Comparison of ENCODE assay signal across 9 cellular contexts in the genomic region with DNA sequence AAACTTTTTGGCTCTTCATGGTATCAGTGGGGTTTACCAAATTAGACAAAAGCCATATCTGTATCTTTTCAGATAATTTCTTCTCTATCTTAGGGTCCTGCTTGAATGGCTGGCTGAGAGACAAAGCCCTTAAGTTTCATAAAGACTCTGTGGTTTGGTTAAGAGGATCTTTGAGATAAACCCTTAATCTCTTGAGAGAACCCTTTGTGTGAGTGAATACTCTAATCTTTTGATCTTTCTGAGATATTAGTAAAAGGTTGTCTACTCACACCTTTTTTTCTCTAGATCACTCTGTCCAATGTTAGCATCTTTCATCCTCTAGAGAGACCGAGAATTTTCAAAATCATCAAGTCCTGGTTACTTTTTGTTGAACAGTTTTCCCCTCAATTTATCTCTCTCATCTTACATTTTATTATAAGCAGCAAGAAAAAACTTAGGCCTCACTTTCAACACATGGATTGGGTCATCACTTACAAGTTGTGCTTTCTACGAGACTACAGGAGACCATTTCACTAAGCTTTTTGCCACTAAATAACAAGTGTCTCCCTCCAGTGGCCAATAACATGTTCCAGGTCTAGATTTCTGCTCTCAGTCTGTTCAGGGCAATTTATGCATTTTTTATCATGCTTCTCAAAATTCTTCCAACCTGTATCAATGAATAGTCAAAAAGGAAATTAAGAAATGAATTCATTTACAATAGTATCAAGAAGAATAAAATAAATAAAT. TPM values are rescaled to one million over a fixed set of nuclear protein-coding genes. Genes with fewer than 3 reads are reported as not detected.
A peak's percentile ranks its signal among the peaks of the same experiment; 100 is the strongest.
DNase-seq lines count a peak whose midpoint lies in the region; ATAC-seq and TF ChIP-seq lines count a peak whose summit lies in the region.
"Had no signal": no experiment of that assay in that cellular context is flagged by ENCODE, and none has a peak within 500 bp of the region (broad histone marks: within the 10 kb centered on the region; RNA-seq: fewer than 3 reads in every experiment).

No MANE protein-coding gene starts in this region.

- peak; percentile 43 for TF ChIP-seq CTCF in GM13977 (IDR thresholded peaks at IDR 0.05; ENCODE audit: extremely low read depth, insufficient read depth, missing control alignments)
- TF ChIP-seq CTCF in PC-9 (conservative IDR thresholded peaks at IDR 0.05), result peak; percentile 66
- TF ChIP-seq CTCF in fibroblast of the aortic adventitia (IDR thresholded peaks at IDR 0.05; ENCODE audit: insufficient read depth, low read length), result peak; percentile 36

- H3K4me3 ChIP-seq in PC-9, result no peak overlapping the region
- H3K4me3 ChIP-seq in fibroblast of the aortic adventitia (ENCODE audit: low read depth, low read length), result no peak overlapping the region

- H3K27me3 ChIP-seq in PC-9 (ENCODE audit: insufficient read depth, low read depth), result no peaks in the 10 kb centered on the region

- CTCF ChIA-PET in PC-9 (lab: Charles Lee), result interaction anchor here (0.5 kb wide), 1 partner anchor 320 kb away, joined by 3 read pairs; no protein-coding TSS in a partner anchor

- no peaks in the 10 kb centered on the region for H3K9me2 ChIP-seq in PC-9 (ENCODE audit: insufficient read depth)

- H3F3A ChIP-seq in PC-9 (ENCODE audit: insufficient read depth, low read depth), result no peaks in the 10 kb centered on the region

- H3K4me2 ChIP-seq in PC-9, result no peak overlapping the region

- POLR2A ChIA-PET in PC-9 (lab: Charles Lee; ENCODE audit: unreplicated experiment), result interaction anchor here (0.6 kb wide), 1 partner anchor 122 kb away, joined by 3 read pairs; the partner anchor contains the start of gene P4HA1

- H3K27ac ChIP-seq in PC-9, result no peak overlapping the region

- H3K4me1 ChIP-seq in PC-9 (replicated peaks; ENCODE audit: insufficient read depth), result no peaks in the 10 kb centered on the region

- ATAC-seq in esophagus mucosa, result no peak
- ATAC-seq in HG03460 (IDR thresholded peaks at IDR 0.05; ENCODE audit: unreplicated experiment), result no peak
- ATAC-seq: activated CD8-positive, alpha-beta memory T cell treated with anti-CD3 and anti-CD28 coated beads, Interleukin-2, amount 10 ng/mL, durations not matched to agents 7 days and 5 days had no signal

- in situ Hi-C loops in GM13977 (cut with MboI; ENCODE audit: low pct_unique_long_range_greater_than_20kb, low sequenced_read_pairs, unreplicated experiment), result no loop called here

- peak; percentile 6 for DNase-seq in AG08395 (ENCODE audit: low spot score)
- DNase-seq in GM13977 (ENCODE audit: low spot score), result no peak
- no peak for DNase-seq in PC-9
- peak; percentile 29 for DNase-seq in fibroblast of the aortic adventitia (ENCODE audit: low read depth)
- DNase-seq in UCSD-AML1 (lab: John Stamatoyannopoulos, UW; ENCODE audit: unreplicated experiment), result no peak
- no peak for DNase-seq in head of caudate nucleus
- DNase-seq: activated CD8-positive, alpha-beta memory T cell treated with anti-CD3 and anti-CD28 coated beads, Interleukin-2, amount 10 ng/mL, durations not matched to agents 7 days and 5 days had no signal

- H3K36me3 ChIP-seq in PC-9 (ENCODE audit: low read depth), result no peaks in the 10 kb centered on the region

- no peaks in the 10 kb centered on the region for H3K79me2 ChIP-seq in PC-9 (ENCODE audit: low read depth)

- no TSS peak for BruUV-seq in PC-9 (replicated peaks; lab: Mats Ljungman, UMichigan)

- H3K9me3 ChIP-seq in PC-9 (ENCODE audit: insufficient read depth, low read depth), result no peaks in the 10 kb centered on the region

- no peaks in the 10 kb centered on the region for H4K20me1 ChIP-seq in PC-9 (ENCODE audit: insufficient read depth)

- intact Hi-C loops in PC-9 (cut with micrococcal nuclease; ENCODE audit: unreplicated experiment) (no loop called here), head of caudate nucleus (cut with DNase I) (no loop called here)

- no peak overlapping the region for H2AFZ ChIP-seq in PC-9

RNA-seq across cellular contexts. Expression of gene DNAJC9, which starts 28.4 kb away (rescaled TPM):
- total RNA-seq in PC-9 (2021) (44.8 and 45.6 TPM in 2 replicates), fibroblast of the aortic adventitia (ENCODE audit: low replicate concordance) (18.7 and 41.0 TPM in 2 replicates), esophagus mucosa (19.3 TPM)

RNA-seq across cellular contexts. Expression of gene MRPS16, which starts 33.8 kb away (rescaled TPM):
- total RNA-seq in PC-9 (2021), result 148 and 175 TPM in 2 replicates
- 45.4 and 83.2 TPM in 2 replicates for total RNA-seq in fibroblast of the aortic adventitia (ENCODE audit: low replicate concordance)
- total RNA-seq in esophagus mucosa, result 92.7 TPM

RNA-seq across cellular contexts. Expression of gene FAM149B1, which starts 50.7 kb away (rescaled TPM):
- total RNA-seq in PC-9 (2021), result 22.9 and 24.4 TPM in 2 replicates
- total RNA-seq in fibroblast of the aortic adventitia (ENCODE audit: low replicate concordance), result 30.8 and 47.5 TPM in 2 replicates
- total RNA-seq in esophagus mucosa, result 14.4 TPM

RNA-seq across cellular contexts. Expression of gene ECD, which starts 50.8 kb away (rescaled TPM):
- total RNA-seq in PC-9 (2021) (29.3 and 33.2 TPM in 2 replicates), fibroblast of the aortic adventitia (ENCODE audit: low replicate concordance) (24.0 and 33.3 TPM in 2 replicates), esophagus mucosa (20.0 TPM)

Comparison
In these comparisons a context has a peak if more than half of its experiments do, and no peak if none do; other contexts are left out.
1. DNase-seq: peak in AG08395 (single experiment) and fibroblast of the aortic adventitia (single experiment); none in GM13977 (single experiment), PC-9 (0 of 2), UCSD-AML1 (single experiment) and head of caudate nucleus (0 of 42).
2. Peak in every context shown above with its lines, with median percentiles within 50 percentile points of each other: CTCF ChIP-seq.